Comparison of ENCODE assay signal across 2 cellular contexts in the genomic region with DNA sequence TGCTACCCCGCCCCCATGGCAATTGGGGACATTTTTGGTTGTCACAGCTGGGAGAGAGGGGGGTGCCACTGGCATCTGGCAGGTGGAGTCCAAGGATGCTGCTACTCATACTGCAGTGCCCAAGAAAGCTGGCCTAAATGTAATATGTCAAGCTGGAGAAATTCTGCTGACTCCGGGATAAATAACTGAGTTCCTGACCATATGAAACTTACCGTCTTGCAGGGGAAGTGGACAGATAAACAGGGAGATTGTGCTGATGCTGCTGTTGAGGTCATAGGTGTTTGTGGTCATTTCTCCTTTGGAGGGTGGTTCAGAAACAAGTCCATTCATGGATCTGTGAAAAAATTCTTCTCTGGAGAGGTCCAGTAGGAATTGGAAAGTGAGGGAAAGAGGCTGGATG.
TF ChIP-seq lines count a peak whose summit lies in the region.

No MANE protein-coding gene starts in this region.

TF ChIP-seq in A549, 52 proteins besides CTCF, POLR2A, EP300 and RAD21:
- TF ChIP-seq MAFK (IDR thresholded peaks at IDR 0.05; ENCODE audit: partially characterized antibody) (peak; percentile 73), CHD2 (IDR thresholded peaks at IDR 0.05; ENCODE audit: low read length, partially characterized antibody) (no peak), TFCP2L1 (CRISPR knock-in tag; IDR thresholded peaks at IDR 0.05) (no peak), PBX3 (IDR thresholded peaks at IDR 0.05) (no peak), GATA3 (IDR thresholded peaks at IDR 0.05; ENCODE audit: borderline replicate concordance) (no peak), HEYL (CRISPR knock-in tag; IDR thresholded peaks at IDR 0.05) (no peak), KDM5A (IDR thresholded peaks at IDR 0.05) (no peak), HOXB13 (CRISPR knock-in tag; IDR thresholded peaks at IDR 0.05; ENCODE audit: low read depth) (no peak)
TF ChIP-seq in A549: peak in this region for 1.

TF ChIP-seq in IMR-90, 13 proteins besides CTCF, POLR2A, EP300 and RAD21:
- no peak for TF ChIP-seq RCOR1 (IDR thresholded peaks at IDR 0.05; ENCODE audit: insufficient replicate concordance, low read length)
- TF ChIP-seq MAFK (IDR thresholded peaks at IDR 0.05; ENCODE audit: low read depth, low read length): peak; percentile 51
